ENCODE assay signal across 14 cellular contexts in genomic region chr2:166139479-166139878, GRCh38. TPM values are rescaled to one million over a fixed set of nuclear protein-coding genes. Genes with fewer than 3 reads are reported as not detected.
"Had no signal": no experiment of that assay in that cellular context is flagged by ENCODE, and none has a peak within 500 bp of the region (broad histone marks: within the 10 kb centered on the region; RNA-seq: fewer than 3 reads in every experiment).

No MANE protein-coding gene starts in this region.

RNA-seq across cellular contexts. Expression of gene SCN1A, which starts 11.7 kb away (rescaled TPM):
- total RNA-seq: kidney; kidney epithelial cell; left colon; liver; lung microvascular endothelial cell; mesenteric fat pad; mononuclear cell; mucosa of gallbladder; myocyte; naive thymus-derived CD4-positive, alpha-beta T cell had no signal
- polyA plus RNA-seq: hepatocyte; immature natural killer cell; keratinocyte; mammary epithelial cell; naive thymus-derived CD4-positive, alpha-beta T cell had no signal
